ENCODE assay signal across 1 cellular context in the genomic region with DNA sequence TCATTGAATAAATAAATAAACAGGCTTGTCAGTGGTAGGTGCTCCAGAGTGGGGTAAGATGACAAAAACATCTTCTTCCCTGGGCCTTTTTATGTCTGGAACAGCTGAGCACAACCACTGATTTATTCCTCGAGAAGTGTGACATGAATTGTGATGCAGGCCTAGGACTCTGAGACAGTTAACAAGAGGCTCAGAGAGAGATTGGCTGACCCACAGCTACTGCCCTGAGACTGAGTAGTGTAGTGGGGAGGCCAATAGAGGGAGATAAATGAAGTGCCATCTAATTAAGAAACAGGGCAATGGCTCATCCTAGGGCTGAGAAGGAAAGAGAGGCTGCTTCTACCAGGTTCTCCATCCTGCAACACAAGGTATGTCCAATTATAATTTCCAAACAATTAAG.
TF ChIP-seq lines count a peak whose summit lies in the region.

No MANE protein-coding gene starts in this region.

TF ChIP-seq in GM23338, 12 proteins besides CTCF, POLR2A, EP300 and RAD21 (continued from another document):
- no peak for TF ChIP-seq REST (IDR thresholded peaks at IDR 0.05; ENCODE audit: unreplicated experiment)
